1 cellular context compared by ENCODE assay signal in genomic region chr9:133114886-133115603, GRCh38.
TF ChIP-seq lines count a peak whose summit lies in the region.

No MANE protein-coding gene starts in this region.

TF ChIP-seq in GM12878, 131 proteins besides CTCF, POLR2A, EP300 and RAD21:
- TF ChIP-seq CEBPZ (IDR thresholded peaks at IDR 0.05; ENCODE audit: low read depth, low read length) (no peak), RAD51 (IDR thresholded peaks at IDR 0.05) (0 out of 2 replicates have a peak, but pooled peaks have one; percentile 70), PBX3 (IDR thresholded peaks at IDR 0.05; ENCODE audit: insufficient replicate concordance, low read depth, low read length) (peak; percentile 81), HDGF (IDR thresholded peaks at IDR 0.05) (0 out of 2 replicates have a peak, but pooled peaks have one; percentile 41), IKZF2 (IDR thresholded peaks at IDR 0.05) (0 out of 4 replicates have a peak, but pooled peaks of 1 of the 2 experiments have one; percentile 13), ZNF592 (IDR thresholded peaks at IDR 0.05) (no peak), ZNF687 (IDR thresholded peaks at IDR 0.05) (peak; percentile 5; the same call in 1 of the 2 replicates), IKZF1 (conservative IDR thresholded peaks at IDR 0.05) (peak; percentile 10; the same call in 1 of the 2 replicates), ZZZ3 (IDR thresholded peaks at IDR 0.05; ENCODE audit: control insufficient read depth, insufficient read length, low read depth) (no peak), IRF3 (IDR thresholded peaks at IDR 0.05) (no peak), HDAC2 (IDR thresholded peaks at IDR 0.05) (no peak), TBL1XR1 (IDR thresholded peaks at IDR 0.05; ENCODE audit: low read depth, low read length) (no peak), E2F4 (IDR thresholded peaks at IDR 0.05; ENCODE audit: low read depth, low read length) (no peak), NKRF (conservative IDR thresholded peaks at IDR 0.05) (0 out of 2 replicates have a peak, but pooled peaks have one; percentile 28), IRF5 (IDR thresholded peaks at IDR 0.05; ENCODE audit: borderline replicate concordance) (no peak), STAT1 (conservative IDR thresholded peaks at IDR 0.05) (no peak), PKNOX1 (IDR thresholded peaks at IDR 0.05) (peak; percentile 92)
